1 cellular context compared by ENCODE assay signal in the genomic region with DNA sequence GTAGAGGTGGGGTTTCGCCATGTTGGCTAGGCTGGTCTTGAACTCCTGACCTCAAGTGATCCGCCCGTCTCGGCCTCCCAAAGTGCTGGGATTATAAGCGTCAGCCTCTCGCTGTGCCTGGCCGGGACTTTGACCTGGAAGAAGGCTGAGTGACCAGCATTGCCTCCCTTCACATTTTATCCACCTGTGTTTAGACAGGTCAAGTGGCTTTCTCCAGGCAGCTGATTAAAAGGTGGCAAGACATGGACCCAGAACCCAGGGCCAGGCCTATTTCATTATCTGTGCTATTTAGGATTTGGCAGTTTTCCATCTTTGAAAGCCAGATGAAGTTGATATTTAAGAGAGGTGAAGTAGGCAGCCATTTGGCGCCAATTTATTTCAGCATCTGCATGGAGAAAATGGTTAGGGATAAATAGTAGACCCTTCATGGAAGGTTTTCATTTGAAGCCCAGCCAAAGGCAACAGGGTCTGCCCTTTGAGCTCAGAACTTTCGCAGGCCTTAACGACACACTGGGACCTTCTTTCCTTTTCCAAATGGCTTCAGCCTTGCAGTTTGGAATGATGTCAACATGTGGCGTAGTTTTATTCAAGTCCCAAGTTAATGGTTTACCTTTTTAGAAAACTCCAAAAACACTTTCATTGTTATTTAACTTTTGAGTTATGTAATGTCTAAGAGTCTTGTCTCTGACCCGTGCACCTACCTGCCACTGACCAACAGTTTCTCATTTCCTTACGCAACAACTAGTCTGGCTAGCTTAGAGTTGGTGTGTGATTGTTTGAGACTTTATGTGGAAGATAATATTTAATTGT.
TF ChIP-seq lines count a peak whose summit lies in the region.

No MANE protein-coding gene starts in this region.

TF ChIP-seq in HepG2, 621 proteins besides CTCF, POLR2A, EP300 and RAD21 (continued from another document and continues in another):
- TF ChIP-seq, protein P1, sequence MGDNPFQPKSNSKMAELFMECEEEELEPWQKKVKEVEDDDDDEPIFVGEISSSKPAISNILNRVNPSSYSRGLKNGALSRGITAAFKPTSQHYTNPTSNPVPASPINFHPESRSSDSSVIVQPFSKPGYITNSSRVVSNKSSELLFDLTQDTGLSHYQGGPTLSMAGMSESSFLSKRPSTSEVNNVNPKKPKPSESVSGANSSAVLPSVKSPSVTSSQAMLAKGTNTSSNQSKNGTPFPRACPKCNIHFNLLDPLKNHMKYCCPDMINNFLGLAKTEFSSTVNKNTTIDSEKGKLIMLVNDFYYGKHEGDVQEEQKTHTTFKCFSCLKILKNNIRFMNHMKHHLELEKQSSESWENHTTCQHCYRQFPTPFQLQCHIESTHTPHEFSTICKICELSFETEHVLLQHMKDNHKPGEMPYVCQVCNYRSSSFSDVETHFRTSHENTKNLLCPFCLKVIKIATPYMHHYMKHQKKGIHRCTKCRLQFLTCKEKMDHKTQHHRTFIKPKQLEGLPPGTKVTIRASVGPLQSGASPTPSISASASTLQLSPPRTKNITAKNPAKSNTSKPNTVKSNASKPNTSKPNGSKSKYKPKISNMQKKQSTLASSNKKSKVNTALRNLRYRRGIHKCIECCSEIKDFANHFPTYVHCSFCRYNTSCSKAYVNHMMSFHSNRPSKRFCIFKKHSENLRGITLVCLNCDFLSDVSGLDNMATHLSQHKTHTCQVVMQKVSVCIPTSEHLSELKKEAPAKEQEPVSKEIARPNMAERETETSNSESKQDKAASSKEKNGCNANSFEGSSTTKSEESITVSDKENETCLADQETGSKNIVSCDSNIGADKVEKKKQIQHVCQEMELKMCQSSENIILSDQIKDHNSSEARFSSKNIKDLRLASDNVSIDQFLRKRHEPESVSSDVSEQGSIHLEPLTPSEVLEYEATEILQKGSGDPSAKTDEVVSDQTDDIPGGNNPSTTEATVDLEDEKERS (CRISPR knock-in tag; IDR thresholded peaks at IDR 0.05) = no peak
- TF ChIP-seq PTBP1 (IDR thresholded peaks at IDR 0.05; ENCODE audit: low read depth, low read length, poor library complexity, severe bottlenecking) (no peak), GTF3A (CRISPR knock-in tag; conservative IDR thresholded peaks at IDR 0.05) (no peak), GRHL1 (CRISPR knock-in tag; conservative IDR thresholded peaks at IDR 0.05) (no peak), CREM (IDR thresholded peaks at IDR 0.05) (peak; percentile 80), CREM (CRISPR knock-in tag; IDR thresholded peaks at IDR 0.05) (no peak), IKZF4 (CRISPR knock-in tag; IDR thresholded peaks at IDR 0.05; ENCODE audit: borderline replicate concordance, low read depth, not compliant biosample characterization) (no peak), YY1 (IDR thresholded peaks at IDR 0.05; ENCODE audit: insufficient read depth, insufficient replicate concordance, low read depth, low read length) (no peak), ZNF780A (CRISPR knock-in tag; IDR thresholded peaks at IDR 0.05) (no peak), CEBPG (CRISPR knock-in tag; IDR thresholded peaks at IDR 0.05) (peak; percentile 97), ATF7-NPFF (CRISPR knock-in tag; IDR thresholded peaks at IDR 0.05; ENCODE audit: low read depth) (no peak), GABPA (IDR thresholded peaks at IDR 0.05; ENCODE audit: low read depth, low read length) (no peak), GABPA (CRISPR knock-in tag; IDR thresholded peaks at IDR 0.05; ENCODE audit: low read depth) (no peak), ZNF274 (CRISPR knock-in tag; IDR thresholded peaks at IDR 0.05) (no peak), DNMT3B (CRISPR knock-in tag; conservative IDR thresholded peaks at IDR 0.05) (0 out of 2 replicates have a peak, but pooled peaks have one; percentile 55), HMGXB4 (CRISPR knock-in tag; IDR thresholded peaks at IDR 0.05; ENCODE audit: borderline replicate concordance in 1 of 2, low read depth in 1 of 2) (peak in 1 of 2 experiments; percentile 14; a peak in 1 of 4 replicates), TFAP4 (IDR thresholded peaks at IDR 0.05; ENCODE audit: borderline replicate concordance, low read depth) (no peak), MYC (CRISPR knock-in tag; IDR thresholded peaks at IDR 0.05; ENCODE audit: borderline replicate concordance) (no peak), ZNF589 (CRISPR knock-in tag; conservative IDR thresholded peaks at IDR 0.05) (no peak), ZNF567 (CRISPR knock-in tag; IDR thresholded peaks at IDR 0.05; ENCODE audit: borderline replicate concordance) (no peak), KDM3A (CRISPR knock-in tag; IDR thresholded peaks at IDR 0.05; ENCODE audit: low read depth) (no peak; the same call in 1 of the 2 replicates), MAFF (IDR thresholded peaks at IDR 0.05; ENCODE audit: low read depth, low read length) (no peak), ZNF788 (CRISPR knock-in tag; IDR thresholded peaks at IDR 0.05; ENCODE audit: borderline replicate concordance) (no peak), ZNF350 (CRISPR knock-in tag; IDR thresholded peaks at IDR 0.05; ENCODE audit: borderline replicate concordance, low read depth) (no peak), ZFYVE20 (CRISPR knock-in tag; IDR thresholded peaks at IDR 0.05; ENCODE audit: borderline replicate concordance, low read depth) (no peak), ZNF569 (CRISPR knock-in tag; IDR thresholded peaks at IDR 0.05; ENCODE audit: borderline replicate concordance) (no peak), UBTF (CRISPR knock-in tag; IDR thresholded peaks at IDR 0.05) (no peak), AHR (CRISPR knock-in tag; IDR thresholded peaks at IDR 0.05) (no peak), ELF1 (CRISPR knock-in tag; IDR thresholded peaks at IDR 0.05) (no peak), THAP11 (CRISPR knock-in tag; IDR thresholded peaks at IDR 0.05) (peak; percentile 75; the same call in 1 of the 2 replicates), GFI1 (CRISPR knock-in tag; IDR thresholded peaks at IDR 0.05; ENCODE audit: borderline replicate concordance) (peak; percentile 44; the same call in 1 of the 2 replicates), ZNF552 (CRISPR knock-in tag; IDR thresholded peaks at IDR 0.05; ENCODE audit: borderline replicate concordance) (no peak), ARID2 (CRISPR knock-in tag; IDR thresholded peaks at IDR 0.05; ENCODE audit: borderline replicate concordance) (no peak), KAT7 (CRISPR knock-in tag; IDR thresholded peaks at IDR 0.05; ENCODE audit: borderline replicate concordance) (no peak), ZNF30 (CRISPR knock-in tag; IDR thresholded peaks at IDR 0.05) (no peak)
- TF ChIP-seq, protein P2, sequence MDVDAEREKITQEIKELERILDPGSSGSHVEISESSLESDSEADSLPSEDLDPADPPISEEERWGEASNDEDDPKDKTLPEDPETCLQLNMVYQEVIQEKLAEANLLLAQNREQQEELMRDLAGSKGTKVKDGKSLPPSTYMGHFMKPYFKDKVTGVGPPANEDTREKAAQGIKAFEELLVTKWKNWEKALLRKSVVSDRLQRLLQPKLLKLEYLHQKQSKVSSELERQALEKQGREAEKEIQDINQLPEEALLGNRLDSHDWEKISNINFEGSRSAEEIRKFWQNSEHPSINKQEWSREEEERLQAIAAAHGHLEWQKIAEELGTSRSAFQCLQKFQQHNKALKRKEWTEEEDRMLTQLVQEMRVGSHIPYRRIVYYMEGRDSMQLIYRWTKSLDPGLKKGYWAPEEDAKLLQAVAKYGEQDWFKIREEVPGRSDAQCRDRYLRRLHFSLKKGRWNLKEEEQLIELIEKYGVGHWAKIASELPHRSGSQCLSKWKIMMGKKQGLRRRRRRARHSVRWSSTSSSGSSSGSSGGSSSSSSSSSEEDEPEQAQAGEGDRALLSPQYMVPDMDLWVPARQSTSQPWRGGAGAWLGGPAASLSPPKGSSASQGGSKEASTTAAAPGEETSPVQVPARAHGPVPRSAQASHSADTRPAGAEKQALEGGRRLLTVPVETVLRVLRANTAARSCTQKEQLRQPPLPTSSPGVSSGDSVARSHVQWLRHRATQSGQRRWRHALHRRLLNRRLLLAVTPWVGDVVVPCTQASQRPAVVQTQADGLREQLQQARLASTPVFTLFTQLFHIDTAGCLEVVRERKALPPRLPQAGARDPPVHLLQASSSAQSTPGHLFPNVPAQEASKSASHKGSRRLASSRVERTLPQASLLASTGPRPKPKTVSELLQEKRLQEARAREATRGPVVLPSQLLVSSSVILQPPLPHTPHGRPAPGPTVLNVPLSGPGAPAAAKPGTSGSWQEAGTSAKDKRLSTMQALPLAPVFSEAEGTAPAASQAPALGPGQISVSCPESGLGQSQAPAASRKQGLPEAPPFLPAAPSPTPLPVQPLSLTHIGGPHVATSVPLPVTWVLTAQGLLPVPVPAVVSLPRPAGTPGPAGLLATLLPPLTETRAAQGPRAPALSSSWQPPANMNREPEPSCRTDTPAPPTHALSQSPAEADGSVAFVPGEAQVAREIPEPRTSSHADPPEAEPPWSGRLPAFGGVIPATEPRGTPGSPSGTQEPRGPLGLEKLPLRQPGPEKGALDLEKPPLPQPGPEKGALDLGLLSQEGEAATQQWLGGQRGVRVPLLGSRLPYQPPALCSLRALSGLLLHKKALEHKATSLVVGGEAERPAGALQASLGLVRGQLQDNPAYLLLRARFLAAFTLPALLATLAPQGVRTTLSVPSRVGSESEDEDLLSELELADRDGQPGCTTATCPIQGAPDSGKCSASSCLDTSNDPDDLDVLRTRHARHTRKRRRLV (CRISPR knock-in tag; IDR thresholded peaks at IDR 0.05) = no peak
- TF ChIP-seq, protein P3, sequence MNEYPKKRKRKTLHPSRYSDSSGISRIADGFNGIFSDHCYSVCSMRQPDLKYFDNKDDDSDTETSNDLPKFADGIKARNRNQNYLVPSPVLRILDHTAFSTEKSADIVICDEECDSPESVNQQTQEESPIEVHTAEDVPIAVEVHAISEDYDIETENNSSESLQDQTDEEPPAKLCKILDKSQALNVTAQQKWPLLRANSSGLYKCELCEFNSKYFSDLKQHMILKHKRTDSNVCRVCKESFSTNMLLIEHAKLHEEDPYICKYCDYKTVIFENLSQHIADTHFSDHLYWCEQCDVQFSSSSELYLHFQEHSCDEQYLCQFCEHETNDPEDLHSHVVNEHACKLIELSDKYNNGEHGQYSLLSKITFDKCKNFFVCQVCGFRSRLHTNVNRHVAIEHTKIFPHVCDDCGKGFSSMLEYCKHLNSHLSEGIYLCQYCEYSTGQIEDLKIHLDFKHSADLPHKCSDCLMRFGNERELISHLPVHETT (CRISPR knock-in tag; conservative IDR thresholded peaks at IDR 0.05) = no peak
- TF ChIP-seq, protein P4, sequence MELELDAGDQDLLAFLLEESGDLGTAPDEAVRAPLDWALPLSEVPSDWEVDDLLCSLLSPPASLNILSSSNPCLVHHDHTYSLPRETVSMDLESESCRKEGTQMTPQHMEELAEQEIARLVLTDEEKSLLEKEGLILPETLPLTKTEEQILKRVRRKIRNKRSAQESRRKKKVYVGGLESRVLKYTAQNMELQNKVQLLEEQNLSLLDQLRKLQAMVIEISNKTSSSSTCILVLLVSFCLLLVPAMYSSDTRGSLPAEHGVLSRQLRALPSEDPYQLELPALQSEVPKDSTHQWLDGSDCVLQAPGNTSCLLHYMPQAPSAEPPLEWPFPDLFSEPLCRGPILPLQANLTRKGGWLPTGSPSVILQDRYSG (CRISPR knock-in tag; IDR thresholded peaks at IDR 0.05) = no peak
- TF ChIP-seq, protein P5, sequence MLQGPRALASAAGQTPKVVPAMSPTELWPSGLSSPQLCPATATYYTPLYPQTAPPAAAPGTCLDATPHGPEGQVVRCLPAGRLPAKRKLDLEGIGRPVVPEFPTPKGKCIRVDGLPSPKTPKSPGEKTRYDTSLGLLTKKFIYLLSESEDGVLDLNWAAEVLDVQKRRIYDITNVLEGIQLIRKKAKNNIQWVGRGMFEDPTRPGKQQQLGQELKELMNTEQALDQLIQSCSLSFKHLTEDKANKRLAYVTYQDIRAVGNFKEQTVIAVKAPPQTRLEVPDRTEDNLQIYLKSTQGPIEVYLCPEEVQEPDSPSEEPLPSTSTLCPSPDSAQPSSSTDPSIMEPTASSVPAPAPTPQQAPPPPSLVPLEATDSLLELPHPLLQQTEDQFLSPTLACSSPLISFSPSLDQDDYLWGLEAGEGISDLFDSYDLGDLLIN (CRISPR knock-in tag; IDR thresholded peaks at IDR 0.05; ENCODE audit: borderline replicate concordance) = no peak
